ENCODE assay signal across 1 cellular context in the genomic region with DNA sequence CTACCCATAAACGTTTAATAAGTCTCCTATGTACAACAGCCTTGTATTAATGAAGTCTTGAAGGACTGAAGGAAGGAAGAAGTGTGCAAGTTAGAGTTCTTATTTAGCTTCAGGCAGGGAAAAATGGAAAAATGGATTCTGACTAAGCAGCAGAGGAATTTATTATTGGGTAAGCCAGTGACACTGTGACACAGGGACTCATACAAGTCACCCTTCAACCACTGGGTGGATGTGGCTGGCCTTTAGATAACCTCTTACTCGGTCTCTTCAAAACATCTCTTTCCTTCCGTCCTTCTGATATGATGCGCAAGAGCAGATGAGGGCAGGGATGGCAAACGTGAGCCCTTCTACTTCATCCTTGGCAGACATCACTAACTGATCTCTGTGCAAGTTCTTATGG.
TF ChIP-seq lines count a peak whose summit lies in the region.

No MANE protein-coding gene starts in this region.

TF ChIP-seq in SK-N-SH, 30 proteins besides CTCF, POLR2A, EP300 and RAD21 (continued from another document):
- TF ChIP-seq, protein P1, sequence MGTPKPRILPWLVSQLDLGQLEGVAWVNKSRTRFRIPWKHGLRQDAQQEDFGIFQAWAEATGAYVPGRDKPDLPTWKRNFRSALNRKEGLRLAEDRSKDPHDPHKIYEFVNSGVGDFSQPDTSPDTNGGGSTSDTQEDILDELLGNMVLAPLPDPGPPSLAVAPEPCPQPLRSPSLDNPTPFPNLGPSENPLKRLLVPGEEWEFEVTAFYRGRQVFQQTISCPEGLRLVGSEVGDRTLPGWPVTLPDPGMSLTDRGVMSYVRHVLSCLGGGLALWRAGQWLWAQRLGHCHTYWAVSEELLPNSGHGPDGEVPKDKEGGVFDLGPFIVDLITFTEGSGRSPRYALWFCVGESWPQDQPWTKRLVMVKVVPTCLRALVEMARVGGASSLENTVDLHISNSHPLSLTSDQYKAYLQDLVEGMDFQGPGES (IDR thresholded peaks at IDR 0.05; ENCODE audit: low read depth, low read length): no peak
- TF ChIP-seq FOXM1 (IDR thresholded peaks at IDR 0.05; ENCODE audit: low read depth) (no peak), MEF2A (IDR thresholded peaks at IDR 0.05; ENCODE audit: borderline replicate concordance, low read depth) (no peak), FOSL2 (IDR thresholded peaks at IDR 0.05; ENCODE audit: borderline replicate concordance, low read depth) (no peak), MXI1 (IDR thresholded peaks at IDR 0.05; ENCODE audit: low read depth, low read length) (no peak), POLR2AphosphoS5 (IDR thresholded peaks at IDR 0.05; ENCODE audit: low read depth, low read length) (no peak), SIN3A (IDR thresholded peaks at IDR 0.05; ENCODE audit: borderline replicate concordance, low read depth, low read length) (no peak), GABPA (IDR thresholded peaks at IDR 0.05; ENCODE audit: low read depth) (no peak), TAF1 (IDR thresholded peaks at IDR 0.05; ENCODE audit: borderline replicate concordance, low read depth, low read length) (no peak), ELF1 (IDR thresholded peaks at IDR 0.05) (no peak), EZH2phosphoT487 (IDR thresholded peaks at IDR 0.05; ENCODE audit: borderline replicate concordance, low read depth) (no peak), NFIC (IDR thresholded peaks at IDR 0.05; ENCODE audit: borderline replicate concordance) (no peak), GATA2 (CRISPR knock-in tag; IDR thresholded peaks at IDR 0.05) (no peak), YY1 (IDR thresholded peaks at IDR 0.05; ENCODE audit: low read depth) (no peak), SMC3 (IDR thresholded peaks at IDR 0.05; ENCODE audit: low read depth, low read length) (no peak), TCF12 (IDR thresholded peaks at IDR 0.05) (no peak), TEAD4 (IDR thresholded peaks at IDR 0.05; ENCODE audit: borderline replicate concordance, insufficient read depth) (no peak)
- TF ChIP-seq, protein P2, sequence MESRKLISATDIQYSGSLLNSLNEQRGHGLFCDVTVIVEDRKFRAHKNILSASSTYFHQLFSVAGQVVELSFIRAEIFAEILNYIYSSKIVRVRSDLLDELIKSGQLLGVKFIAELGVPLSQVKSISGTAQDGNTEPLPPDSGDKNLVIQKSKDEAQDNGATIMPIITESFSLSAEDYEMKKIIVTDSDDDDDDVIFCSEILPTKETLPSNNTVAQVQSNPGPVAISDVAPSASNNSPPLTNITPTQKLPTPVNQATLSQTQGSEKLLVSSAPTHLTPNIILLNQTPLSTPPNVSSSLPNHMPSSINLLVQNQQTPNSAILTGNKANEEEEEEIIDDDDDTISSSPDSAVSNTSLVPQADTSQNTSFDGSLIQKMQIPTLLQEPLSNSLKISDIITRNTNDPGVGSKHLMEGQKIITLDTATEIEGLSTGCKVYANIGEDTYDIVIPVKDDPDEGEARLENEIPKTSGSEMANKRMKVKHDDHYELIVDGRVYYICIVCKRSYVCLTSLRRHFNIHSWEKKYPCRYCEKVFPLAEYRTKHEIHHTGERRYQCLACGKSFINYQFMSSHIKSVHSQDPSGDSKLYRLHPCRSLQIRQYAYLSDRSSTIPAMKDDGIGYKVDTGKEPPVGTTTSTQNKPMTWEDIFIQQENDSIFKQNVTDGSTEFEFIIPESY (IDR thresholded peaks at IDR 0.05; ENCODE audit: borderline replicate concordance, low read depth): no peak
- TF ChIP-seq, protein P3, sequence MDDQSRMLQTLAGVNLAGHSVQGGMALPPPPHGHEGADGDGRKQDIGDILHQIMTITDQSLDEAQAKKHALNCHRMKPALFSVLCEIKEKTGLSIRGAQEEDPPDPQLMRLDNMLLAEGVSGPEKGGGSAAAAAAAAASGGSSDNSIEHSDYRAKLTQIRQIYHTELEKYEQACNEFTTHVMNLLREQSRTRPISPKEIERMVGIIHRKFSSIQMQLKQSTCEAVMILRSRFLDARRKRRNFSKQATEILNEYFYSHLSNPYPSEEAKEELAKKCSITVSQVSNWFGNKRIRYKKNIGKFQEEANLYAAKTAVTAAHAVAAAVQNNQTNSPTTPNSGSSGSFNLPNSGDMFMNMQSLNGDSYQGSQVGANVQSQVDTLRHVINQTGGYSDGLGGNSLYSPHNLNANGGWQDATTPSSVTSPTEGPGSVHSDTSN (IDR thresholded peaks at IDR 0.05): no peak
